In genomic region chr21:33769057-33769456, GRCh38 we compare ENCODE assay signal across 25 cellular contexts.
DNase-seq lines count a peak whose midpoint lies in the region; ATAC-seq, FAIRE-seq and TF ChIP-seq lines count a peak whose summit lies in the region.
"Had no signal": no experiment of that assay in that cellular context is flagged by ENCODE, and none has a peak within 500 bp of the region (broad histone marks: within the 10 kb centered on the region; RNA-seq: fewer than 3 reads in every experiment).

No MANE protein-coding gene starts in this region.

- TF ChIP-seq CTCF in SK-N-SH (IDR thresholded peaks at IDR 0.05), result no peak
- no peak for TF ChIP-seq CTCF in astrocyte (IDR thresholded peaks at IDR 0.05; ENCODE audit: insufficient read depth, low read depth, low read length)

- peaks cover 29% of the 10 kb centered on the region for H3K36me3 Mint-ChIP-seq in astrocyte (ENCODE audit: low read depth, unreplicated experiment)

- H3K36me3 ChIP-seq in SK-N-SH (replicated peaks in 1 of 2; ENCODE audit: control insufficient read depth in 1 of 2, insufficient read depth in 2 of 2, low read length in 1 of 2) (peaks cover 23 to 51% of the 10 kb centered on the region in 2 experiments), astrocyte (ENCODE audit: insufficient read depth, low read length) (peaks cover 23% of the 10 kb centered on the region)

- H2AFZ ChIP-seq in SK-N-SH (ENCODE audit: low read depth) (no peak overlapping the region), astrocyte (ENCODE audit: low read depth, low read length) (no peak overlapping the region)

- peaks cover 21% of the 10 kb centered on the region for H3K4me1 Mint-ChIP-seq in astrocyte (ENCODE audit: low read depth, unreplicated experiment)
- H3K4me1 Mint-ChIP-seq: CD8-positive, alpha-beta memory T cell; IgD-negative memory B cell; T-cell had no signal

- ATAC-seq in SK-N-SH treated with all-trans-retinoic acid at 6 μM for 48 hours (no peak), GM18870 (IDR thresholded peaks at IDR 0.05; ENCODE audit: unreplicated experiment) (no peak), HG02759 (IDR thresholded peaks at IDR 0.05; ENCODE audit: unreplicated experiment) (no peak)
- ATAC-seq: Panc1, Right ventricle myocardium inferior, T-cell had no signal

- no peaks in the 10 kb centered on the region for H3K9me3 ChIP-seq in SK-N-SH
- no peaks in the 10 kb centered on the region for H3K9me3 ChIP-seq in astrocyte (ENCODE audit: insufficient read depth, low read depth, low read length)
- H3K9me3 ChIP-seq: MG63 had no signal

- H3K27ac Mint-ChIP-seq in astrocyte (ENCODE audit: unreplicated experiment), result no peak overlapping the region
- H3K27ac Mint-ChIP-seq: CD8-positive, alpha-beta memory T cell; IgD-negative memory B cell; T-cell had no signal

- H3K4me2 ChIP-seq in SK-N-SH (no peak overlapping the region), astrocyte (ENCODE audit: low read length) (no peak overlapping the region)
- H3K4me2 ChIP-seq: BLaER1 treated with 17β-estradiol and CSF1 and Interleukin-3, amounts not matched to agents 10 nM and 100 nM had no signal

- H3K9me2 ChIP-seq in SK-N-SH, result no peaks in the 10 kb centered on the region

- 58% methylated on average over 1 of the region's 1 CpG for WGBS in SK-N-SH (ENCODE audit: low lambda C conversion rate)

- peak; percentile 29 for FAIRE-seq in astrocyte (lab: Jason Lieb, UNC)
- FAIRE-seq: D721Med had no signal

- DNase-seq in SK-N-SH, result no peak
- DNase-seq in astrocyte (ENCODE audit: low read depth), result no peak
- DNase-seq in kidney glomerular epithelial cell (lab: John Stamatoyannopoulos, UW), result peak; percentile 19
- no peak for DNase-seq in AML-193 (lab: John Stamatoyannopoulos, UW)
- DNase-seq in RKO (ENCODE audit: low spot score), result no peak
- DNase-seq: CD8-positive, alpha-beta memory T cell; DMS79; H7; Kasumi-1; MG63; NCI-H1092; NCI-H146; NCI-H2081; NCI-H2171 treated with DMSO at 0.1 percent for 48 hours; NCI-H446 treated with DMSO at 0.1 percent for 48 hours; T-cell had no signal

- H3K79me2 ChIP-seq in SK-N-SH (ENCODE audit: insufficient read depth) (no peaks in the 10 kb centered on the region), astrocyte (ENCODE audit: insufficient read depth, low read length) (no peaks in the 10 kb centered on the region)

- H3K9me3 Mint-ChIP-seq in astrocyte (ENCODE audit: unreplicated experiment), result peaks cover 2% of the 10 kb centered on the region
- H3K9me3 Mint-ChIP-seq: CD8-positive, alpha-beta memory T cell; T-cell had no signal

- CTCF ChIA-PET in SK-N-SH (lab: Yijun Ruan, JAX), result no interaction called here

- H3K27me3 ChIP-seq in SK-N-SH (ENCODE audit: insufficient read depth) (no peaks in the 10 kb centered on the region), astrocyte (ENCODE audit: insufficient read depth, low read length) (no peaks in the 10 kb centered on the region)
- H3K27me3 ChIP-seq: BLaER1 treated with 17β-estradiol and CSF1 and Interleukin-3, amounts not matched to agents 10 nM and 100 nM; MG63 had no signal

- H4K20me1 ChIP-seq in SK-N-SH (ENCODE audit: insufficient read depth), result no peaks in the 10 kb centered on the region
- H4K20me1 ChIP-seq in astrocyte (ENCODE audit: insufficient read depth, low read length), result no peaks in the 10 kb centered on the region
- H4K20me1 ChIP-seq: BLaER1 treated with 17β-estradiol and CSF1 and Interleukin-3, amounts not matched to agents 10 nM and 100 nM had no signal

- H3K27ac ChIP-seq in SK-N-SH (ENCODE audit: low read depth in 2 of 2, low read length in 1 of 2), result no peak overlapping the region
- no peak overlapping the region for H3K27ac ChIP-seq in astrocyte (ENCODE audit: low read depth, low read length)
- H3K27ac ChIP-seq: 22Rv1; BLaER1 treated with 17β-estradiol and CSF1 and Interleukin-3, amounts not matched to agents 10 nM and 100 nM had no signal

- H3K4me1 ChIP-seq in SK-N-SH (ENCODE audit: control insufficient read depth in 1 of 2, insufficient read depth in 2 of 2, low read depth in 1 of 2, low read length in 1 of 2), result peaks cover 0 to 5% of the 10 kb centered on the region in 2 experiments; a peak in 1 of 4 replicates
- H3K4me1 ChIP-seq in astrocyte (ENCODE audit: insufficient read depth, low read length), result peaks cover 4% of the 10 kb centered on the region

- H3K27me3 Mint-ChIP-seq in astrocyte (ENCODE audit: low read depth, unreplicated experiment), result no peaks in the 10 kb centered on the region
- H3K27me3 Mint-ChIP-seq: IgD-negative memory B cell had no signal

- no peak for TF ChIP-seq EP300 in SK-N-SH (IDR thresholded peaks at IDR 0.05; ENCODE audit: borderline replicate concordance in 1 of 2, low read depth in 1 of 2, low read length in 1 of 2)

- H3K9ac ChIP-seq in SK-N-SH (no peak overlapping the region), astrocyte (ENCODE audit: low read length) (no peak overlapping the region)
- H3K9ac ChIP-seq: BLaER1 treated with 17β-estradiol and CSF1 and Interleukin-3, amounts not matched to agents 10 nM and 100 nM had no signal

- POLR2A ChIA-PET in SK-N-SH (lab: Yijun Ruan, JAX), result no interaction called here

- H3F3A ChIP-seq in SK-N-SH (replicated peaks; ENCODE audit: insufficient read depth), result peaks cover under 1% of the 10 kb centered on the region

- H3K4me3 Mint-ChIP-seq in astrocyte (ENCODE audit: unreplicated experiment), result no peak overlapping the region
- H3K4me3 Mint-ChIP-seq: CD8-positive, alpha-beta memory T cell; IgD-negative memory B cell; T-cell had no signal

- no peak for TF ChIP-seq RAD21 in SK-N-SH (IDR thresholded peaks at IDR 0.05; ENCODE audit: low read length)

- no peak overlapping the region for H3K4me3 ChIP-seq in SK-N-SH (ENCODE audit: low read depth in 2 of 2, low read length in 1 of 2)
- H3K4me3 ChIP-seq in astrocyte (ENCODE audit: insufficient read depth, low read depth, low read length), result no peak overlapping the region
- H3K4me3 ChIP-seq: BLaER1 treated with 17β-estradiol and CSF1 and Interleukin-3, amounts not matched to agents 10 nM and 100 nM; MG63 had no signal

TF ChIP-seq in SK-N-SH treated with all-trans-retinoic acid at 6 μM for 48 hours, 23 proteins besides CTCF, POLR2A, EP300 and RAD21:
- TF ChIP-seq CSRNP3 (CRISPR knock-in tag; IDR thresholded peaks at IDR 0.05) (no peak), ISL1 (CRISPR knock-in tag; IDR thresholded peaks at IDR 0.05) (peak; percentile 52)

TF ChIP-seq in SK-N-SH, 30 proteins besides CTCF, POLR2A, EP300 and RAD21 (continues in another document):
- no peak for TF ChIP-seq USF1 (IDR thresholded peaks at IDR 0.05; ENCODE audit: borderline replicate concordance, low read depth)
- no peak for TF ChIP-seq EZH2phosphoT487 (IDR thresholded peaks at IDR 0.05; ENCODE audit: borderline replicate concordance, low read depth)
- TF ChIP-seq USF2 (IDR thresholded peaks at IDR 0.05; ENCODE audit: borderline replicate concordance, low read depth, low read length), result no peak
- no peak for TF ChIP-seq RXRA (IDR thresholded peaks at IDR 0.05; ENCODE audit: borderline replicate concordance, low read depth)
- no peak for TF ChIP-seq REST (IDR thresholded peaks at IDR 0.05; ENCODE audit: low read depth, low read length)
- TF ChIP-seq PBX3 (IDR thresholded peaks at IDR 0.05), result no peak
- no peak for TF ChIP-seq SMC3 (IDR thresholded peaks at IDR 0.05; ENCODE audit: low read depth, low read length)
- TF ChIP-seq FOSL2 (IDR thresholded peaks at IDR 0.05; ENCODE audit: borderline replicate concordance, low read depth), result no peak
